ENCODE assay signal across 1 cellular context in genomic region chr5:65624025-65624569, GRCh38.
TF ChIP-seq lines count a peak whose summit lies in the region.

Gene TRIM23, minus strand, starts transcription at chr5:65624333. Its CDS starts 59 bp downstream, at chr5:65624274.

TF ChIP-seq in GM12878, 131 proteins besides CTCF, POLR2A, EP300 and RAD21 (continued from another document and continues in another):
- TF ChIP-seq, protein P1, sequence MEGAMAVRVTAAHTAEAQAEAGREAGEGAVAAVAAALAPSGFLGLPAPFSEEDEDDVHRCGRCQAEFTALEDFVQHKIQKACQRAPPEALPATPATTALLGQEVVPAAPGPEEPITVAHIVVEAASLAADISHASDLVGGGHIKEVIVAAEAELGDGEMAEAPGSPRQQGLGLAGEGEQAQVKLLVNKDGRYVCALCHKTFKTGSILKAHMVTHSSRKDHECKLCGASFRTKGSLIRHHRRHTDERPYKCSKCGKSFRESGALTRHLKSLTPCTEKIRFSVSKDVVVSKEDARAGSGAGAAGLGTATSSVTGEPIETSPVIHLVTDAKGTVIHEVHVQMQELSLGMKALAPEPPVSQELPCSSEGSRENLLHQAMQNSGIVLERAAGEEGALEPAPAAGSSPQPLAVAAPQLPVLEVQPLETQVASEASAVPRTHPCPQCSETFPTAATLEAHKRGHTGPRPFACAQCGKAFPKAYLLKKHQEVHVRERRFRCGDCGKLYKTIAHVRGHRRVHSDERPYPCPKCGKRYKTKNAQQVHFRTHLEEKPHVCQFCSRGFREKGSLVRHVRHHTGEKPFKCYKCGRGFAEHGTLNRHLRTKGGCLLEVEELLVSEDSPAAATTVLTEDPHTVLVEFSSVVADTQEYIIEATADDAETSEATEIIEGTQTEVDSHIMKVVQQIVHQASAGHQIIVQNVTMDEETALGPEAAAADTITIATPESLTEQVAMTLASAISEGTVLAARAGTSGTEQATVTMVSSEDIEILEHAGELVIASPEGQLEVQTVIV (IDR thresholded peaks at IDR 0.05; ENCODE audit: borderline replicate concordance, partially characterized antibody), result no peak
- TF ChIP-seq RCOR1 (conservative IDR thresholded peaks at IDR 0.05; ENCODE audit: low read depth, low read length), result 0 out of 2 replicates have a peak, but pooled peaks have one; percentile 60
- TF ChIP-seq, protein P2, sequence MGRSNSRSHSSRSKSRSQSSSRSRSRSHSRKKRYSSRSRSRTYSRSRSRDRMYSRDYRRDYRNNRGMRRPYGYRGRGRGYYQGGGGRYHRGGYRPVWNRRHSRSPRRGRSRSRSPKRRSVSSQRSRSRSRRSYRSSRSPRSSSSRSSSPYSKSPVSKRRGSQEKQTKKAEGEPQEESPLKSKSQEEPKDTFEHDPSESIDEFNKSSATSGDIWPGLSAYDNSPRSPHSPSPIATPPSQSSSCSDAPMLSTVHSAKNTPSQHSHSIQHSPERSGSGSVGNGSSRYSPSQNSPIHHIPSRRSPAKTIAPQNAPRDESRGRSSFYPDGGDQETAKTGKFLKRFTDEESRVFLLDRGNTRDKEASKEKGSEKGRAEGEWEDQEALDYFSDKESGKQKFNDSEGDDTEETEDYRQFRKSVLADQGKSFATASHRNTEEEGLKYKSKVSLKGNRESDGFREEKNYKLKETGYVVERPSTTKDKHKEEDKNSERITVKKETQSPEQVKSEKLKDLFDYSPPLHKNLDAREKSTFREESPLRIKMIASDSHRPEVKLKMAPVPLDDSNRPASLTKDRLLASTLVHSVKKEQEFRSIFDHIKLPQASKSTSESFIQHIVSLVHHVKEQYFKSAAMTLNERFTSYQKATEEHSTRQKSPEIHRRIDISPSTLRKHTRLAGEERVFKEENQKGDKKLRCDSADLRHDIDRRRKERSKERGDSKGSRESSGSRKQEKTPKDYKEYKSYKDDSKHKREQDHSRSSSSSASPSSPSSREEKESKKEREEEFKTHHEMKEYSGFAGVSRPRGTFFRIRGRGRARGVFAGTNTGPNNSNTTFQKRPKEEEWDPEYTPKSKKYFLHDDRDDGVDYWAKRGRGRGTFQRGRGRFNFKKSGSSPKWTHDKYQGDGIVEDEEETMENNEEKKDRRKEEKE (IDR thresholded peaks at IDR 0.05), result no peak
- no peak for TF ChIP-seq STAT1 (conservative IDR thresholded peaks at IDR 0.05)
- TF ChIP-seq CREB1 (IDR thresholded peaks at IDR 0.05; ENCODE audit: low read depth), result 0 out of 2 replicates have a peak, but pooled peaks have one; percentile 57
- TF ChIP-seq KLF5 (IDR thresholded peaks at IDR 0.05; ENCODE audit: partially characterized antibody), result peak; percentile 74
- peak; percentile 89 for TF ChIP-seq ZNF687 (IDR thresholded peaks at IDR 0.05)
- TF ChIP-seq, protein P3, sequence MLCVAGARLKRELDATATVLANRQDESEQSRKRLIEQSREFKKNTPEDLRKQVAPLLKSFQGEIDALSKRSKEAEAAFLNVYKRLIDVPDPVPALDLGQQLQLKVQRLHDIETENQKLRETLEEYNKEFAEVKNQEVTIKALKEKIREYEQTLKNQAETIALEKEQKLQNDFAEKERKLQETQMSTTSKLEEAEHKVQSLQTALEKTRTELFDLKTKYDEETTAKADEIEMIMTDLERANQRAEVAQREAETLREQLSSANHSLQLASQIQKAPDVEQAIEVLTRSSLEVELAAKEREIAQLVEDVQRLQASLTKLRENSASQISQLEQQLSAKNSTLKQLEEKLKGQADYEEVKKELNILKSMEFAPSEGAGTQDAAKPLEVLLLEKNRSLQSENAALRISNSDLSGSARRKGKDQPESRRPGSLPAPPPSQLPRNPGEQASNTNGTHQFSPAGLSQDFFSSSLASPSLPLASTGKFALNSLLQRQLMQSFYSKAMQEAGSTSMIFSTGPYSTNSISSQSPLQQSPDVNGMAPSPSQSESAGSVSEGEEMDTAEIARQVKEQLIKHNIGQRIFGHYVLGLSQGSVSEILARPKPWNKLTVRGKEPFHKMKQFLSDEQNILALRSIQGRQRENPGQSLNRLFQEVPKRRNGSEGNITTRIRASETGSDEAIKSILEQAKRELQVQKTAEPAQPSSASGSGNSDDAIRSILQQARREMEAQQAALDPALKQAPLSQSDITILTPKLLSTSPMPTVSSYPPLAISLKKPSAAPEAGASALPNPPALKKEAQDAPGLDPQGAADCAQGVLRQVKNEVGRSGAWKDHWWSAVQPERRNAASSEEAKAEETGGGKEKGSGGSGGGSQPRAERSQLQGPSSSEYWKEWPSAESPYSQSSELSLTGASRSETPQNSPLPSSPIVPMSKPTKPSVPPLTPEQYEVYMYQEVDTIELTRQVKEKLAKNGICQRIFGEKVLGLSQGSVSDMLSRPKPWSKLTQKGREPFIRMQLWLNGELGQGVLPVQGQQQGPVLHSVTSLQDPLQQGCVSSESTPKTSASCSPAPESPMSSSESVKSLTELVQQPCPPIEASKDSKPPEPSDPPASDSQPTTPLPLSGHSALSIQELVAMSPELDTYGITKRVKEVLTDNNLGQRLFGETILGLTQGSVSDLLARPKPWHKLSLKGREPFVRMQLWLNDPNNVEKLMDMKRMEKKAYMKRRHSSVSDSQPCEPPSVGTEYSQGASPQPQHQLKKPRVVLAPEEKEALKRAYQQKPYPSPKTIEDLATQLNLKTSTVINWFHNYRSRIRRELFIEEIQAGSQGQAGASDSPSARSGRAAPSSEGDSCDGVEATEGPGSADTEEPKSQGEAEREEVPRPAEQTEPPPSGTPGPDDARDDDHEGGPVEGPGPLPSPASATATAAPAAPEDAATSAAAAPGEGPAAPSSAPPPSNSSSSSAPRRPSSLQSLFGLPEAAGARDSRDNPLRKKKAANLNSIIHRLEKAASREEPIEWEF (IDR thresholded peaks at IDR 0.05; ENCODE audit: insufficient replicate concordance, low read depth, low read length), result no peak
- TF ChIP-seq PML (IDR thresholded peaks at IDR 0.05; ENCODE audit: low read length), result no peak
- TF ChIP-seq SUPT20H (IDR thresholded peaks at IDR 0.05; ENCODE audit: borderline replicate concordance, control insufficient read depth, low read depth, low read length), result no peak
- no peak for TF ChIP-seq NFXL1 (IDR thresholded peaks at IDR 0.05; ENCODE audit: borderline replicate concordance)
- no peak for TF ChIP-seq SIX5 (IDR thresholded peaks at IDR 0.05; ENCODE audit: low read depth, low read length, severe bottlenecking)
- peak; percentile 89 for TF ChIP-seq NRF1 (conservative IDR thresholded peaks at IDR 0.05; ENCODE audit: low read depth, low read length)
- peak; percentile 6; the same call in 1 of the 2 replicates for TF ChIP-seq IKZF1 (conservative IDR thresholded peaks at IDR 0.05)
- peak; percentile 47 for TF ChIP-seq RELA (IDR thresholded peaks at IDR 0.05; ENCODE audit: borderline replicate concordance, partially characterized antibody)
- TF ChIP-seq TCF3 (IDR thresholded peaks at IDR 0.05; ENCODE audit: borderline replicate concordance, insufficient read depth, low read depth, low read length), result no peak
- TF ChIP-seq, protein P4, sequence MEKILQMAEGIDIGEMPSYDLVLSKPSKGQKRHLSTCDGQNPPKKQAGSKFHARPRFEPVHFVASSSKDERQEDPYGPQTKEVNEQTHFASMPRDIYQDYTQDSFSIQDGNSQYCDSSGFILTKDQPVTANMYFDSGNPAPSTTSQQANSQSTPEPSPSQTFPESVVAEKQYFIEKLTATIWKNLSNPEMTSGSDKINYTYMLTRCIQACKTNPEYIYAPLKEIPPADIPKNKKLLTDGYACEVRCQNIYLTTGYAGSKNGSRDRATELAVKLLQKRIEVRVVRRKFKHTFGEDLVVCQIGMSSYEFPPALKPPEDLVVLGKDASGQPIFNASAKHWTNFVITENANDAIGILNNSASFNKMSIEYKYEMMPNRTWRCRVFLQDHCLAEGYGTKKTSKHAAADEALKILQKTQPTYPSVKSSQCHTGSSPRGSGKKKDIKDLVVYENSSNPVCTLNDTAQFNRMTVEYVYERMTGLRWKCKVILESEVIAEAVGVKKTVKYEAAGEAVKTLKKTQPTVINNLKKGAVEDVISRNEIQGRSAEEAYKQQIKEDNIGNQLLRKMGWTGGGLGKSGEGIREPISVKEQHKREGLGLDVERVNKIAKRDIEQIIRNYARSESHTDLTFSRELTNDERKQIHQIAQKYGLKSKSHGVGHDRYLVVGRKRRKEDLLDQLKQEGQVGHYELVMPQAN (conservative IDR thresholded peaks at IDR 0.05), result peak; percentile 88
- no peak for TF ChIP-seq PRDM15 (CRISPR knock-in tag; IDR thresholded peaks at IDR 0.05)
- no peak for TF ChIP-seq ZBTB4 (CRISPR knock-in tag; IDR thresholded peaks at IDR 0.05)
- peak; percentile 74; the same call in 1 of the 2 replicates for TF ChIP-seq YY1 (IDR thresholded peaks at IDR 0.05; ENCODE audit: low read depth, low read length)
- no peak for TF ChIP-seq TCF12 (IDR thresholded peaks at IDR 0.05; ENCODE audit: low read depth, low read length)
- no peak for TF ChIP-seq CBX5 (IDR thresholded peaks at IDR 0.05; ENCODE audit: low read depth)
- no peak for TF ChIP-seq ZNF217 (IDR thresholded peaks at IDR 0.05)
- no peak for TF ChIP-seq BHLHE40 (IDR thresholded peaks at IDR 0.05; ENCODE audit: borderline replicate concordance in 1 of 2, low read depth in 2 of 2, low read length in 1 of 2)
- no peak for TF ChIP-seq BCL11A (IDR thresholded peaks at IDR 0.05; ENCODE audit: low read depth, low read length)
- TF ChIP-seq SPI1 (IDR thresholded peaks at IDR 0.05; ENCODE audit: borderline replicate concordance, insufficient read depth, low read depth, low read length), result peak; percentile 35; the same call in 1 of the 2 replicates
